Comparison of ENCODE assay signal across 9 cellular contexts in the genomic region with DNA sequence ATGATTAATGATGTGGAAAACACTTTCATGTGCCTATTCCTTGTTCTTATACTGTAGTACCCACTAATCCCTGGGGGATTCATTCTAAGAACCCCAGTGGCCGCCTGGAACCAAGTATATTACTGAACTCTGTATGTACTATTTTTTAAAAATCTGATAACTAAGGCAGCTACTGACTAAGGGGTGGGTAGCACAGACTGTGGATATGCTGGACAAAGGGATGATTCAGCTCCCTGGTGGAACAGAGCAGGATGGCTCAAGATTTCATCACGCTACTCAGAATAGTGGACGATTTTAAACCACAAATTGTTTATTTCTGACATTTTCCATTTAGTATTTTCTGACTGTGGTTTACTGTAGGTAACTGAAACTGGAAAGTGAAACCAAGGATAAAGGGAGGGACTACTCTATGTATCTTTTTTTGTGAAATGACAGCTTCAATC. TPM values are rescaled to one million over a fixed set of nuclear protein-coding genes. Genes with fewer than 3 reads are reported as not detected.
DNase-seq lines count a peak whose midpoint lies in the region; ATAC-seq and TF ChIP-seq lines count a peak whose summit lies in the region.
"Had no signal": no experiment of that assay in that cellular context is flagged by ENCODE, and none has a peak within 500 bp of the region (broad histone marks: within the 10 kb centered on the region; RNA-seq: fewer than 3 reads in every experiment).

No MANE protein-coding gene starts in this region.

- H3K56ac ChIP-seq in IMR-90 (ENCODE audit: extremely low read depth, insufficient read depth, low read length), result peak overlapping the region; percentile 80

- H2AK5ac ChIP-seq in IMR-90 (ENCODE audit: low read depth, low read length), result peak overlapping the region; percentile 72; the same call in 1 of the 2 replicates

- no peaks in the 10 kb centered on the region for H3K27me3 ChIP-seq in IMR-90 (ENCODE audit: control insufficient read depth, insufficient read depth, low read length)
- no peaks in the 10 kb centered on the region for H3K27me3 ChIP-seq in right lobe of liver
- H3K27me3 ChIP-seq: spleen had no signal

- no CpG with 5 or more reads among the region's 3 CpGs for WGBS in IMR-90 (ENCODE audit: extremely low coverage in 2 of 2, insufficient read length in 1 of 2), 2 experiments
- 48% methylated on average over 3 of the region's 3 CpGs for WGBS in right lobe of liver (ENCODE audit: insufficient coverage, low coverage, low lambda C conversion rate, missing lambda C conversion rate)

- H3K27ac ChIP-seq in IMR-90 (ENCODE audit: insufficient read depth, low read length), result peak overlapping the region; percentile 30; the same call in 1 of the 2 replicates
- H3K27ac ChIP-seq in right lobe of liver, result no peak overlapping the region
- H3K27ac ChIP-seq: spleen had no signal

- dilution Hi-C loops in IMR-90 (cut with HindIII; ENCODE audit: low sequenced_read_pairs, unreplicated experiment), result no loop called here

- peak overlapping the region; percentile 22; the same call in 1 of the 2 replicates for H3K9ac ChIP-seq in IMR-90 (ENCODE audit: low read depth, low read length)

- peak overlapping the region; percentile 98 for H2BK5ac ChIP-seq in IMR-90 (ENCODE audit: low read depth, low read length, poor library complexity, severe bottlenecking)

- H3K4me1 ChIP-seq in IMR-90 (ENCODE audit: control insufficient read depth, insufficient read depth, low read length) (peaks cover 11% of the 10 kb centered on the region), right lobe of liver (no peaks in the 10 kb centered on the region)

- intact Hi-C loops in IMR-90 (cut with micrococcal nuclease), result loop anchor here (2.0 to 5.0 kb wide), 3 partner anchors 42 to 119 kb away; a partner anchor contains a TSS
- intact Hi-C loops in activated CD4-positive, alpha-beta memory T cell treated with anti-CD3 and anti-CD28 coated beads for 36 hours (cut with micrococcal nuclease), result loop anchor here (5.0 kb wide), 1 partner anchor 41 kb away; a partner anchor contains a TSS
- intact Hi-C loops in right lobe of liver (cut with DNase I), result no loop called here

- H3K4me3 Mint-ChIP-seq in activated CD4-positive, alpha-beta memory T cell treated with anti-CD3 and anti-CD28 coated beads for 36 hours, result no peak overlapping the region

- peaks cover 30% of the 10 kb centered on the region for H3K4me1 Mint-ChIP-seq in activated CD4-positive, alpha-beta memory T cell treated with anti-CD3 and anti-CD28 coated beads for 36 hours (ENCODE audit: low read depth)

- H3K4me2 ChIP-seq in IMR-90 (ENCODE audit: low read depth, low read length), result peak overlapping the region; percentile 44; the same call in 1 of the 2 replicates

- H2BK20ac ChIP-seq in IMR-90 (ENCODE audit: low read depth, low read length), result peak overlapping the region; percentile 97; the same call in 1 of the 2 replicates

- H3K36me3 Mint-ChIP-seq in activated CD4-positive, alpha-beta memory T cell treated with anti-CD3 and anti-CD28 coated beads for 36 hours, result peaks cover 5% of the 10 kb centered on the region

- peak overlapping the region; percentile 79; the same call in 1 of the 2 replicates for H4K91ac ChIP-seq in IMR-90 (ENCODE audit: insufficient read depth, low read depth, low read length)

- peak overlapping the region; percentile 79; the same call in 1 of the 2 replicates for H4K5ac ChIP-seq in IMR-90 (ENCODE audit: low read depth, low read length)

- peak overlapping the region; percentile 54; the same call in 1 of the 2 replicates for H3K23ac ChIP-seq in IMR-90 (ENCODE audit: low read depth, low read length)

- no peaks in the 10 kb centered on the region for H3K36me3 ChIP-seq in IMR-90 (ENCODE audit: control insufficient read depth, insufficient read depth, low read length)
- H3K36me3 ChIP-seq in right lobe of liver, result no peaks in the 10 kb centered on the region
- H3K36me3 ChIP-seq: spleen had no signal

- DNase-seq in CD1c-positive myeloid dendritic cell (ENCODE audit: extremely low spot score) (peak; percentile 26), IMR-90 (peak; percentile 98), iris pigment epithelial cell (ENCODE audit: low read depth) (peak; percentile 97), right lobe of liver (no peak), NCI-H2171 treated with DMSO at 0.1 percent for 48 hours (lab: John Stamatoyannopoulos, UW) (no peak)
- peak; percentile 17 for DNase-seq in activated CD4-positive, alpha-beta memory T cell treated with anti-CD3 and anti-CD28 coated beads for 36 hours
- no peak for DNase-seq in central memory CD4-positive, alpha-beta T cell
- DNase-seq: spleen had no signal

- H2AK9ac ChIP-seq in IMR-90 (replicated peaks; ENCODE audit: low read depth, low read length, poor library complexity), result no peak overlapping the region

- H3K79me1 ChIP-seq in IMR-90 (ENCODE audit: low read depth in 1 of 2, low read length in 2 of 2), result peaks cover 0 to 12% of the 10 kb centered on the region in 2 experiments; a peak in 2 of 4 replicates

- no peak overlapping the region for H3K27ac Mint-ChIP-seq in activated CD4-positive, alpha-beta memory T cell treated with anti-CD3 and anti-CD28 coated beads for 36 hours

- H4K20me1 ChIP-seq in IMR-90 (ENCODE audit: insufficient read depth, low read length), result no peaks in the 10 kb centered on the region

- H2AFZ ChIP-seq in IMR-90 (replicated peaks; ENCODE audit: low read length, poor library complexity), result no peak overlapping the region

- peak overlapping the region; percentile 89 for H3K4ac ChIP-seq in IMR-90 (ENCODE audit: low read depth, low read length)

- POLR2A ChIA-PET in IMR-90 (lab: Charles Lee; ENCODE audit: unreplicated experiment), result interaction anchor here (1.1 to 1.4 kb wide), 2 partner anchors 44 to 47 kb away, joined by 5 to 11 read pairs; no protein-coding TSS in a partner anchor
- POLR2A ChIA-PET in activated CD4-positive, alpha-beta memory T cell treated with anti-CD3 and anti-CD28 coated beads for 36 hours (lab: Charles Lee), result interaction anchor here (1.0 kb wide), 1 partner anchor 41 kb away, joined by 4 read pairs; no protein-coding TSS in a partner anchor

- H3K9me3 Mint-ChIP-seq in activated CD4-positive, alpha-beta memory T cell treated with anti-CD3 and anti-CD28 coated beads for 36 hours, result peaks cover 11% of the 10 kb centered on the region

- H3K9me3 ChIP-seq in IMR-90 (ENCODE audit: control insufficient read depth, insufficient read depth, low read length), result no peaks in the 10 kb centered on the region
- H3K9me3 ChIP-seq in right lobe of liver, result no peaks in the 10 kb centered on the region

- TF ChIP-seq CTCF in IMR-90 (conservative IDR thresholded peaks at IDR 0.05; ENCODE audit: low read depth, low read length), result no peak
- TF ChIP-seq CTCF in right lobe of liver (IDR thresholded peaks at IDR 0.05), result no peak

- in situ Hi-C loops in IMR-90 (cut with MboI; ENCODE audit: low sequenced_read_pairs), result no loop called here

- H2BK120ac ChIP-seq in IMR-90 (ENCODE audit: low read depth, low read length), result peak overlapping the region; percentile 96

- BruUV-seq in IMR-90 (replicated peaks; lab: Mats Ljungman, UMichigan), result no TSS peak

- peak overlapping the region; percentile 68 to 90 for H4K8ac ChIP-seq in IMR-90 (ENCODE audit: low read depth in 2 of 2, low read length in 2 of 2)

- H3K4me3 ChIP-seq in IMR-90 (ENCODE audit: insufficient read depth, low read depth, low read length), result no peak overlapping the region
- H3K4me3 ChIP-seq in right lobe of liver, result no peak overlapping the region
- H3K4me3 ChIP-seq: spleen had no signal

- CTCF ChIA-PET in IMR-90 (lab: Yijun Ruan, JAX), result no interaction called here
- CTCF ChIA-PET in activated CD4-positive, alpha-beta memory T cell treated with anti-CD3 and anti-CD28 coated beads for 36 hours (lab: Charles Lee), result interaction anchor here (1.0 to 1.3 kb wide), 2 partner anchors 41 to 90 kb away, joined by 3 to 4 read pairs; no protein-coding TSS in a partner anchor

- H3K18ac ChIP-seq in IMR-90 (ENCODE audit: low read depth, low read length), result peak overlapping the region; percentile 89; the same call in 1 of the 2 replicates

- TF ChIP-seq POLR2A in IMR-90 (IDR thresholded peaks at IDR 0.05; ENCODE audit: low read depth, low read length) (no peak), right lobe of liver (IDR thresholded peaks at IDR 0.05) (no peak)

- H3K14ac ChIP-seq in IMR-90 (replicated peaks; ENCODE audit: low read depth, low read length), result peak overlapping the region; percentile 90

- ATAC-seq in IMR-90 (ENCODE audit: low read depth), result peak; percentile 79
- ATAC-seq in right lobe of liver, result no peak
- ATAC-seq in HG03135 (IDR thresholded peaks at IDR 0.05; ENCODE audit: unreplicated experiment), result no peak

- peaks cover 6% of the 10 kb centered on the region for H3K9me1 ChIP-seq in IMR-90 (ENCODE audit: insufficient read depth, low read length)

- H2BK15ac ChIP-seq in IMR-90 (ENCODE audit: low read depth, low read length), result peak overlapping the region; percentile 70; the same call in 2 of the 3 replicates

- H3K27me3 Mint-ChIP-seq in activated CD4-positive, alpha-beta memory T cell treated with anti-CD3 and anti-CD28 coated beads for 36 hours, result no peaks in the 10 kb centered on the region

- no peak for TF ChIP-seq RAD21 in IMR-90 (IDR thresholded peaks at IDR 0.05; ENCODE audit: low read length)

TF ChIP-seq in IMR-90, 13 proteins besides CTCF, POLR2A, EP300 and RAD21 (continues in another document):
- TF ChIP-seq CHD1 (IDR thresholded peaks at IDR 0.05; ENCODE audit: low read depth, low read length), result no peak
- TF ChIP-seq, protein P1, sequence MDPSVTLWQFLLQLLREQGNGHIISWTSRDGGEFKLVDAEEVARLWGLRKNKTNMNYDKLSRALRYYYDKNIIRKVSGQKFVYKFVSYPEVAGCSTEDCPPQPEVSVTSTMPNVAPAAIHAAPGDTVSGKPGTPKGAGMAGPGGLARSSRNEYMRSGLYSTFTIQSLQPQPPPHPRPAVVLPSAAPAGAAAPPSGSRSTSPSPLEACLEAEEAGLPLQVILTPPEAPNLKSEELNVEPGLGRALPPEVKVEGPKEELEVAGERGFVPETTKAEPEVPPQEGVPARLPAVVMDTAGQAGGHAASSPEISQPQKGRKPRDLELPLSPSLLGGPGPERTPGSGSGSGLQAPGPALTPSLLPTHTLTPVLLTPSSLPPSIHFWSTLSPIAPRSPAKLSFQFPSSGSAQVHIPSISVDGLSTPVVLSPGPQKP (IDR thresholded peaks at IDR 0.05; ENCODE audit: borderline replicate concordance, low read depth, low read length), result no peak
- no peak; the same call in 1 of the 2 replicates for TF ChIP-seq SMC3 (IDR thresholded peaks at IDR 0.05; ENCODE audit: low read depth, low read length)

RNA-seq across cellular contexts. Expression of a gene that starts 41.8 kb away (rescaled TPM):
- total RNA-seq in IMR-90 (2012; rRNA removed), result 152 and 167 TPM in 2 replicates
- 177 and 193 TPM in 2 replicates for polyA plus RNA-seq in IMR-90 (2012; rRNA removed)
- polyA plus RNA-seq in IMR-90 (2012; cell fraction: cytosol; rRNA removed), result 71.7 and 119 TPM in 2 replicates
- 63.1 and 123 TPM in 2 replicates for polyA plus RNA-seq in IMR-90 (2012; cell fraction: nucleus; rRNA removed; ENCODE audit: low replicate concordance)
- total RNA-seq in activated CD4-positive, alpha-beta memory T cell treated with anti-CD3 and anti-CD28 coated beads for 36 hours, result 10 to 100 TPM; 24.0 to 24.8 TPM
- 1 to 10 TPM; 3.4 to 8.4 (median 6.0) TPM for total RNA-seq in right lobe of liver

Comparison
In these comparisons a context has a peak if more than half of its experiments do, and no peak if none do; other contexts are left out.
1. DNase-seq: peak in CD1c-positive myeloid dendritic cell (single experiment), IMR-90 (single experiment), activated CD4-positive, alpha-beta memory T cell treated with anti-CD3 and anti-CD28 coated beads for 36 hours (single experiment) and iris pigment epithelial cell (single experiment); none in right lobe of liver (0 of 3), NCI-H2171 treated with DMSO at 0.1 percent for 48 hours (single experiment) and central memory CD4-positive, alpha-beta T cell (single experiment).
2. intact Hi-C loops: an anchor here in IMR-90 (2.0 to 5.0 kb wide) and activated CD4-positive, alpha-beta memory T cell treated with anti-CD3 and anti-CD28 coated beads for 36 hours (5.0 kb wide); none called in right lobe of liver.